Comparison of ENCODE assay signal across 1 cellular context in genomic region chr15:51878446-51879386, GRCh38.
TF ChIP-seq lines count a peak whose summit lies in the region.

No MANE protein-coding gene starts in this region.

TF ChIP-seq in WTC11, 78 proteins besides CTCF, POLR2A, EP300 and RAD21 (continued from another document):
- no peak for TF ChIP-seq ARID4B (CRISPR knock-in tag; IDR thresholded peaks at IDR 0.05; ENCODE audit: borderline replicate concordance)
- no peak for TF ChIP-seq JUN (CRISPR knock-in tag; IDR thresholded peaks at IDR 0.05)
- no peak for TF ChIP-seq NFE2L1 (CRISPR knock-in tag; IDR thresholded peaks at IDR 0.05)
